8 cellular contexts compared by ENCODE assay signal in the genomic region with DNA sequence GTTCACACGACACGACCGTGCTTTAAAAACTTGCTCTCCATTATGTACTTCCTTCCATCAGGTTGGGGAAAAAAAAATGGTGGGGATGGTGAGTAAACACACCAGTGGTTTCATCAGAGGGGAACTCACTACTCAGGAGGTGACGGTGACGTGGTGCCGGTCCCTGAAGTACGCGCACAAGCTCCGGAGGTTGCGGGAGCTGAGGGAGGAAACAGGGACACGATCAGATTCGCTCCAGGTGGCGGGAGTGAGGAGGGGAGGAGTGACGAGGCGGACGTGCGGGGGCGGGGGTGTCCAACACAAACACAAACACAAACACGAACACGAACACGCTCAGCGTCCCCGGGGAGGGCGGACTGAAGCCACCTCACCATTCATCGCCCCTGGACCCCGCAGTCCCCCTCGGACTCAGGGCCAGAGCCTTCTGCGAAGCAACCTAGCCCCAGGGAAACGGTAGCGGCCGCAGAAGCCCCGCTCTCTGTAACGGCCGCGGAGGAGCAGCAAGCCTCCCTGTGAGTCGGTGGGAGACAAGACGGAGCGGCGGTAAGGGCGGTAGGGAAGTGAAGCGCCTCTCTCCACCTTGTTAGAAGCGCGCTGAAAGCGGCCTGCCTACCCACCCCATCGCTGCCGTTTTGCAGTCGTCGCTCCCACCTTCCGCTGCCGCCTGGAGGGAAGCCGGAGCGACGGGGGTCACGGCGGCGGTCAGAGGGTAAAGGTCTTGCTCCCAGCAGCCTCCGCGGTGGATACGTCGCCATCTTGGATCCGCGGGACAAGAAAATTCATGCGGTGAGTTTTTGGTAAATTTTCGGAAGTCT. TPM values are rescaled to one million over a fixed set of nuclear protein-coding genes. Genes with fewer than 3 reads are reported as not detected.
A peak's percentile ranks its signal among the peaks of the same experiment; 100 is the strongest.
DNase-seq lines count a peak whose midpoint lies in the region; ATAC-seq and TF ChIP-seq lines count a peak whose summit lies in the region.

A gene with protein sequence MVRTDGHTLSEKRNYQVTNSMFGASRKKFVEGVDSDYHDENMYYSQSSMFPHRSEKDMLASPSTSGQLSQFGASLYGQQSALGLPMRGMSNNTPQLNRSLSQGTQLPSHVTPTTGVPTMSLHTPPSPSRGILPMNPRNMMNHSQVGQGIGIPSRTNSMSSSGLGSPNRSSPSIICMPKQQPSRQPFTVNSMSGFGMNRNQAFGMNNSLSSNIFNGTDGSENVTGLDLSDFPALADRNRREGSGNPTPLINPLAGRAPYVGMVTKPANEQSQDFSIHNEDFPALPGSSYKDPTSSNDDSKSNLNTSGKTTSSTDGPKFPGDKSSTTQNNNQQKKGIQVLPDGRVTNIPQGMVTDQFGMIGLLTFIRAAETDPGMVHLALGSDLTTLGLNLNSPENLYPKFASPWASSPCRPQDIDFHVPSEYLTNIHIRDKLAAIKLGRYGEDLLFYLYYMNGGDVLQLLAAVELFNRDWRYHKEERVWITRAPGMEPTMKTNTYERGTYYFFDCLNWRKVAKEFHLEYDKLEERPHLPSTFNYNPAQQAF (plus strand): TSS at position 739 of the 815 bp plus-strand sequence. CDS start 34,794 bp downstream, outside the sequence.

- no peaks in the 10 kb centered on the region for H3K9me2 ChIP-seq in PC-9 (ENCODE audit: insufficient read depth)

- peak within 1 kb of the TSS; percentile 99 for H3K4me2 ChIP-seq in PC-9

- peaks cover 31% of the 10 kb centered on the region for H4K20me1 ChIP-seq in PC-9 (ENCODE audit: insufficient read depth)

- DNase-seq in DMS153 (lab: John Stamatoyannopoulos, UW) = peak; percentile 68
- DNase-seq in PC-9 = peak; percentile 79 to 85
- DNase-seq in activated T-cell treated with anti-CD3 and anti-CD28 coated beads, Interleukin-2, amount 50 U/mL, for 1 hour = peak; percentile 92
- DNase-seq in erythroblast (lab: John Stamatoyannopoulos, UW) = peak; percentile 91 to 94
- peak; percentile 90 for DNase-seq in stimulated activated CD8-positive, alpha-beta memory T cell treated with anti-CD3 and anti-CD28 coated beads, Interleukin-4, amount 100 ng/mL, for 48 hours

- peak within 1 kb of the TSS; percentile 97 for H3K4me3 ChIP-seq in PC-9
- H3K4me3 ChIP-seq in mucosa of stomach (ENCODE audit: low read length) = peak within 1 kb of the TSS; percentile 89

- peaks cover 11% of the 10 kb centered on the region for H3K36me3 Mint-ChIP-seq in IgD-negative memory B cell

- peak; percentile 70 for ATAC-seq in GM21576 (IDR thresholded peaks at IDR 0.05; ENCODE audit: unreplicated experiment)

- peaks cover 63% of the 10 kb centered on the region for H3K79me2 ChIP-seq in PC-9 (ENCODE audit: low read depth)

- H3K4me1 ChIP-seq in PC-9 (replicated peaks; ENCODE audit: insufficient read depth) (peaks cover 37% of the 10 kb centered on the region), mucosa of stomach (ENCODE audit: control insufficient read depth, insufficient read depth, low read length) (peaks cover 21% of the 10 kb centered on the region)

- TF ChIP-seq CTCF in PC-9 (conservative IDR thresholded peaks at IDR 0.05) = no peak

- intact Hi-C loops in PC-9 (cut with micrococcal nuclease; ENCODE audit: unreplicated experiment) = loop anchor here (2.0 to 5.0 kb wide), 2 partner anchors 124 to 342 kb away; a partner anchor contains a TSS

- peaks cover 20% of the 10 kb centered on the region for H3F3A ChIP-seq in PC-9 (ENCODE audit: insufficient read depth, low read depth)

- H3K27ac Mint-ChIP-seq in IgD-negative memory B cell = peak within 1 kb of the TSS; percentile 87 to 99 (median 98)

- H3K27me3 ChIP-seq in PC-9 (ENCODE audit: insufficient read depth, low read depth) (no peaks in the 10 kb centered on the region), mucosa of stomach (ENCODE audit: control insufficient read depth, insufficient read depth, low read length) (no peaks in the 10 kb centered on the region)

- TF ChIP-seq POLR2A in erythroblast (IDR thresholded peaks at IDR 0.05; ENCODE audit: low read length) = peak; percentile 84

- H3K9me3 ChIP-seq in PC-9 (ENCODE audit: insufficient read depth, low read depth) (no peaks in the 10 kb centered on the region), mucosa of stomach (ENCODE audit: control insufficient read depth, low read length) (no peaks in the 10 kb centered on the region)

- H3K27ac ChIP-seq in PC-9 = peak within 1 kb of the TSS; percentile 98

- peak within 1 kb of the TSS; percentile 99 for H2AFZ ChIP-seq in PC-9

- H3K36me3 ChIP-seq in PC-9 (ENCODE audit: low read depth) (peaks cover 25% of the 10 kb centered on the region), mucosa of stomach (ENCODE audit: control insufficient read depth, insufficient read depth, low read length) (no peaks in the 10 kb centered on the region)

- H3K9ac ChIP-seq in mucosa of stomach (ENCODE audit: low read length) = peak within 1 kb of the TSS; percentile 85

- peaks cover 45 to 50% (median 47%) of the 10 kb centered on the region in 3 donors for H3K4me1 Mint-ChIP-seq in IgD-negative memory B cell

- peaks cover 0 to 3% (median 0%) of the 10 kb centered on the region in 3 donors for H3K9me3 Mint-ChIP-seq in IgD-negative memory B cell

- peak within 1 kb of the TSS; percentile 86 to 99 (median 98) for H3K4me3 Mint-ChIP-seq in IgD-negative memory B cell

- TSS peak; percentile 44 for BruUV-seq in PC-9 (replicated peaks; lab: Mats Ljungman, UMichigan)

- CTCF ChIA-PET in PC-9 (lab: Charles Lee) = no interaction called here

- POLR2A ChIA-PET in PC-9 (lab: Charles Lee; ENCODE audit: unreplicated experiment) = interaction anchor here (0.7 kb wide), 1 partner anchor 277 kb away, joined by 5 read pairs; no protein-coding TSS in a partner anchor

- no peaks in the 10 kb centered on the region for H3K27me3 Mint-ChIP-seq in IgD-negative memory B cell

RNA-seq across cellular contexts. Expression of the gene that starts here (rescaled TPM):
- polyA plus RNA-seq in IgD-negative memory B cell = 106 TPM
- 57.9 and 85.4 TPM in 2 replicates for total RNA-seq in PC-9 (2021)

Comparison
In these comparisons a context has a peak if more than half of its experiments do, and no peak if none do; other contexts are left out.
1. Peak in every context shown above with its lines: DNase-seq, ATAC-seq, H3K4me3 ChIP-seq and H3K27ac ChIP-seq.